In the genomic region with DNA sequence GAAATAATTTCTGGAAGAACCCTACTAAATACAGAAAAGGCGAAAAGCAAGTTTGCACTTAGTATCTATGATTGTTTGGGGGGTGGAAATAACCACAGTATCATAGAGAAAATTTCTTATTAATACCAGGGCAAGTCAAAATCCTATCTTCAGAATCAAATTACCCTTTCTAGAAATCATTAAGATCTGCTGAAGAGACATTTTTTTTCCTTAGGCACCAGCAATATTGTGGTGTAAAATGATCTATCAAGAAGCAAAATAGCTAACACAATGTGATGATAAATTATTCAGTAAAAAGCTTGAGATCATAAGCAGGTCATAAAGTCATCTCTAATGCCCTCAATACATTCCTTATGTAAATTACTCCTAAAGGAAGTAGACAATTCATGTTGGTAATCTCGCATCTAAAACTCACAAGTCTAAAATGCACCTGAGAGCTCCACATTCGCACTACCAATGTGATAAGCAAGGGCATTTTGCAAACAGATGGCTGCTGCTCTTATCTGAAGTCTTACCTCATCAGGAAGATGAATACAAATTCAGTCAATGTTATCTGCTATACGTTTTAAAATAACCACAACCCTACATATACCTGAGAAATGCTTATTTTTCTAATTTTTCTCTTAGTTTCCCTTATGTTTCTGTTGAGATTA, we compare ENCODE assay signal across 19 cellular contexts.
"Had no signal": no experiment of that assay in that cellular context is flagged by ENCODE, and none has a peak within 500 bp of the region (broad histone marks: within the 10 kb centered on the region; RNA-seq: fewer than 3 reads in every experiment).

No MANE protein-coding gene starts in this region.

- H3K4me3 Mint-ChIP-seq: activated CD4-positive, alpha-beta T cell treated with anti-CD3 and anti-CD28 coated beads, Interleukin-2, amount 10 ng/mL, durations not matched to agents 7 days and 5 days; activated CD8-positive, alpha-beta T cell treated with anti-CD3 and anti-CD28 coated beads, Interleukin-2, amount 10 ng/mL, durations not matched to agents 7 days and 5 days; activated naive CD4-positive, alpha-beta T cell treated with anti-CD3 and anti-CD28 coated beads for 36 hours; activated T-cell treated with anti-CD3 and anti-CD28 coated beads, Interleukin-2, amount 50 U/mL, for 24 hours had no signal

- H3K27ac ChIP-seq: body of pancreas, dorsolateral prefrontal cortex, epithelial cell of prostate, left ventricle myocardium inferior, tibial artery had no signal

- H3K4me3 ChIP-seq: body of pancreas, dorsolateral prefrontal cortex, left ventricle myocardium inferior, tibial artery had no signal

- H3K36me3 ChIP-seq: tibial artery had no signal

- H3K27me3 Mint-ChIP-seq: activated CD4-positive, alpha-beta T cell treated with anti-CD3 and anti-CD28 coated beads, Interleukin-2, amount 10 ng/mL, durations not matched to agents 7 days and 5 days; activated T-cell treated with anti-CD3 and anti-CD28 coated beads, Interleukin-2, amount 50 U/mL, for 24 hours had no signal

- H3K27me3 ChIP-seq: body of pancreas, dorsolateral prefrontal cortex, tibial artery had no signal

- H3K9me3 ChIP-seq: body of pancreas, left ventricle myocardium inferior, tibial artery had no signal

- H3K27ac Mint-ChIP-seq: activated CD4-positive, alpha-beta T cell treated with anti-CD3 and anti-CD28 coated beads, Interleukin-2, amount 10 ng/mL, durations not matched to agents 7 days and 5 days; activated CD8-positive, alpha-beta T cell treated with anti-CD3 and anti-CD28 coated beads, Interleukin-2, amount 10 ng/mL, durations not matched to agents 7 days and 5 days; activated naive CD4-positive, alpha-beta T cell treated with anti-CD3 and anti-CD28 coated beads for 36 hours; activated T-cell treated with anti-CD3 and anti-CD28 coated beads, Interleukin-2, amount 50 U/mL, for 24 hours had no signal

- ATAC-seq: activated CD4-positive, CD25-positive, alpha-beta regulatory T cell treated with anti-CD3 and anti-CD28 coated beads, Interleukin-2, amount 50 U/mL, for 24 hours; activated CD8-positive, alpha-beta T cell treated with anti-CD3 and anti-CD28 coated beads, Interleukin-2, amount 10 ng/mL, durations not matched to agents 7 days and 5 days; body of pancreas; stimulated activated naive CD8-positive, alpha-beta T cell treated with anti-CD3 and anti-CD28 coated beads, Interleukin-15, Interleukin-2, amounts not matched to agents 100 U/mL and 50 U/mL, for 24 hours had no signal

- H3K9me3 Mint-ChIP-seq: activated CD4-positive, alpha-beta T cell treated with anti-CD3 and anti-CD28 coated beads, Interleukin-2, amount 10 ng/mL, durations not matched to agents 7 days and 5 days; activated naive CD4-positive, alpha-beta T cell treated with anti-CD3 and anti-CD28 coated beads for 36 hours; activated T-cell treated with anti-CD3 and anti-CD28 coated beads, Interleukin-2, amount 50 U/mL, for 24 hours had no signal

- H3K4me1 Mint-ChIP-seq: activated CD4-positive, alpha-beta T cell treated with anti-CD3 and anti-CD28 coated beads, Interleukin-2, amount 10 ng/mL, durations not matched to agents 7 days and 5 days had no signal

- DNase-seq: activated CD4-positive, alpha-beta T cell treated with anti-CD3 and anti-CD28 coated beads, Interleukin-2, amount 10 ng/mL, durations not matched to agents 7 days and 5 days; activated CD8-positive, alpha-beta T cell treated with anti-CD3 and anti-CD28 coated beads, Interleukin-2, amount 10 ng/mL, durations not matched to agents 7 days and 5 days; activated naive CD4-positive, alpha-beta T cell treated with anti-CD3 and anti-CD28 coated beads for 36 hours; activated T-cell treated with anti-CD3 and anti-CD28 coated beads, Interleukin-2, amount 50 U/mL, for 24 hours; body of pancreas; dorsolateral prefrontal cortex; foreskin melanocyte; kidney; left ventricle myocardium inferior; mammary epithelial cell; occipital lobe; retina; stimulated activated CD4-positive, alpha-beta T cell treated with anti-CD3 and anti-CD28 coated beads, Interleukin-12 subunit alpha, Interleukin-12 subunit beta, amount 100 ng/mL, for 4 hours; stimulated activated CD4-positive, alpha-beta T cell treated with anti-CD3 and anti-CD28 coated beads, Interleukin-1b, Interleukin-23, amount 100 ng/mL, for 48 hours; stimulated activated naive CD8-positive, alpha-beta T cell treated with anti-CD3 and anti-CD28 coated beads, Interleukin-15, Interleukin-2, amounts not matched to agents 100 U/mL and 50 U/mL, for 24 hours; substantia nigra; tibial artery had no signal
